ENCODE assay signal across 1 cellular context in genomic region chr19:10074153-10074552, GRCh38.
TF ChIP-seq lines count a peak whose summit lies in the region.

No MANE protein-coding gene starts in this region.

TF ChIP-seq in HepG2, 621 proteins besides CTCF, POLR2A, EP300 and RAD21:
- TF ChIP-seq ZNF331 (CRISPR knock-in tag; IDR thresholded peaks at IDR 0.05) (no peak), CBX5 (CRISPR knock-in tag; IDR thresholded peaks at IDR 0.05; ENCODE audit: borderline replicate concordance) (peak; percentile 52; the same call in 1 of the 2 replicates), SMC3 (IDR thresholded peaks at IDR 0.05; ENCODE audit: low read length) (peak; percentile 41; the same call in 1 of the 2 replicates), ZNF143 (CRISPR knock-in tag; IDR thresholded peaks at IDR 0.05) (no peak), STAG1 (CRISPR knock-in tag; IDR thresholded peaks at IDR 0.05) (peak; percentile 63), REL (CRISPR knock-in tag; conservative IDR thresholded peaks at IDR 0.05) (no peak), ZMAT5 (CRISPR knock-in tag; IDR thresholded peaks at IDR 0.05; ENCODE audit: borderline replicate concordance, low read depth) (no peak), GMEB1 (CRISPR knock-in tag; IDR thresholded peaks at IDR 0.05; ENCODE audit: borderline replicate concordance) (no peak), SETDB1 (CRISPR knock-in tag; IDR thresholded peaks at IDR 0.05; ENCODE audit: borderline replicate concordance) (peak; percentile 85), HDAC1 (CRISPR knock-in tag; IDR thresholded peaks at IDR 0.05) (no peak), KAT8 (CRISPR knock-in tag; IDR thresholded peaks at IDR 0.05) (no peak), MXI1 (IDR thresholded peaks at IDR 0.05; ENCODE audit: borderline replicate concordance, low read depth, low read length) (no peak), ARHGAP35 (CRISPR knock-in tag; IDR thresholded peaks at IDR 0.05; ENCODE audit: borderline replicate concordance) (no peak), CEBPG (CRISPR knock-in tag; IDR thresholded peaks at IDR 0.05) (no peak), ZNF350 (CRISPR knock-in tag; IDR thresholded peaks at IDR 0.05; ENCODE audit: borderline replicate concordance, low read depth) (peak; percentile 88), NR2C2 (CRISPR knock-in tag; IDR thresholded peaks at IDR 0.05; ENCODE audit: borderline replicate concordance) (0 out of 2 replicates have a peak, but pooled peaks have one; percentile 22), ZNF816 (CRISPR knock-in tag; IDR thresholded peaks at IDR 0.05; ENCODE audit: borderline replicate concordance) (no peak), USF2 (IDR thresholded peaks at IDR 0.05; ENCODE audit: low read depth, low read length) (peak; percentile 70; the same call in 1 of the 2 replicates), USF2 (CRISPR knock-in tag; IDR thresholded peaks at IDR 0.05; ENCODE audit: borderline replicate concordance) (peak; percentile 66; the same call in 1 of the 2 replicates), MEIS1 (CRISPR knock-in tag; IDR thresholded peaks at IDR 0.05; ENCODE audit: borderline replicate concordance) (no peak), ZNF687 (CRISPR knock-in tag; IDR thresholded peaks at IDR 0.05) (no peak), PHB2 (IDR thresholded peaks at IDR 0.05; ENCODE audit: partially characterized antibody) (no peak), THYN1 (CRISPR knock-in tag; IDR thresholded peaks at IDR 0.05; ENCODE audit: borderline replicate concordance, low read depth) (no peak)
